9 cellular contexts compared by ENCODE assay signal in the genomic region with DNA sequence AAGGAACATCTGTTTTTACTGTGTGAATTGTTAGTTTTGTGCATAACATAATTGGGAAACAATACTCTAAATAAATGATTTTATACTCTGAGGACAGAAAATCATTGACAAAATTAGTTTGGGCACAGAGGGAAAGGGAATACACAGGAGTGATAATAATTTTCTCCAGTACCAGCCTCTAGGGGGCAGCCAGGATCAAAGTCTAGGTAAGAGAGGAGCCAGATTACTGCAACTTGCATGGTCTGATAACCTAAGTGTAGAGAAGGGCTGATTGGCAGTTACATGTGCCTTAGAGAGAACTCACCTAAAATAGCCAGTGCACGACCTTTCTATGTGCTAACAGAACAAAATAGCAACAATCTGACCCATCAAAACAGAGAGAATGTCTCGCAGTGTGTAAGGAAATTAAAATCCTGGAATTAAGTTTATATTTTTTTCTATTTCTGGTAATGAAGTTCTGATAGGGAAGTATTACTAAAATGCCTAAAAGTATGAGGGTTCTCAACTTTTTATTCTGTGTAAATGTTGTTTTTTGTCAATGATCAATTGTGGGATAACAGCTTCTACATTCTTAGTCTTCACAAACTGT.
DNase-seq lines count a peak whose midpoint lies in the region; ATAC-seq and TF ChIP-seq lines count a peak whose summit lies in the region.
"Had no signal": no experiment of that assay in that cellular context is flagged by ENCODE, and none has a peak within 500 bp of the region (broad histone marks: within the 10 kb centered on the region; RNA-seq: fewer than 3 reads in every experiment).

No MANE protein-coding gene starts in this region.

- H3K36me3 ChIP-seq in breast epithelium, result no peaks in the 10 kb centered on the region

- CTCF ChIA-PET in Calu3 (lab: Charles Lee), result no interaction called here

- H3K4me1 Mint-ChIP-seq in Calu3 (ENCODE audit: low read depth, unreplicated experiment), result no peaks in the 10 kb centered on the region
- H3K4me1 Mint-ChIP-seq: activated naive CD4-positive, alpha-beta T cell treated with anti-CD3 and anti-CD28 coated beads, Interleukin-2, amount 50 U/mL, for 24 hours had no signal

- H3K27ac Mint-ChIP-seq in Calu3 (ENCODE audit: unreplicated experiment), result no peak overlapping the region
- H3K27ac Mint-ChIP-seq: activated naive CD4-positive, alpha-beta T cell treated with anti-CD3 and anti-CD28 coated beads, Interleukin-2, amount 50 U/mL, for 24 hours had no signal

- H3K27ac ChIP-seq in breast epithelium, result no peak overlapping the region

- ATAC-seq in GM19395 (IDR thresholded peaks at IDR 0.05; ENCODE audit: unreplicated experiment), result peak; percentile 78
- peak; percentile 85 for ATAC-seq in left colon
- no peak for ATAC-seq in HG03469 (IDR thresholded peaks at IDR 0.05; ENCODE audit: unreplicated experiment)

- DNase-seq in Calu3, result peak; percentile 63
- DNase-seq in LoVo (ENCODE audit: low spot score), result peak; percentile 47
- peak; percentile 61 for DNase-seq in SW480 (ENCODE audit: low spot score)
- no peak for DNase-seq in breast epithelium (ENCODE audit: low spot score in 2 of 2)
- DNase-seq in left colon, result peak in 1 of 2 donors; percentile 40
- peak; percentile 5 for DNase-seq in stimulated activated CD8-positive, alpha-beta memory T cell treated with anti-CD3 and anti-CD28 coated beads, Interleukin-12 subunit alpha, Interleukin-12 subunit beta, amount 100 ng/mL, for 24 hours (ENCODE audit: extremely low read depth)

- intact Hi-C loops in Calu3 (cut with micrococcal nuclease; ENCODE audit: unreplicated experiment), result no loop called here
- intact Hi-C loops in breast epithelium (cut with DNase I; ENCODE audit: low total_unique reads), result no loop called here
- intact Hi-C loops in left colon (cut with DNase I, micrococcal nuclease), result no loop called here

- H3K27me3 ChIP-seq in breast epithelium, result no peaks in the 10 kb centered on the region

- no peak overlapping the region for H3K4me3 Mint-ChIP-seq in Calu3 (ENCODE audit: low read depth, unreplicated experiment)
- H3K4me3 Mint-ChIP-seq: activated naive CD4-positive, alpha-beta T cell treated with anti-CD3 and anti-CD28 coated beads, Interleukin-2, amount 50 U/mL, for 24 hours had no signal

- TF ChIP-seq POLR2A in breast epithelium (IDR thresholded peaks at IDR 0.05), result no peak

- no TSS peak for BruUV-seq in Calu3 (replicated peaks; lab: Mats Ljungman, UMichigan)

- no peaks in the 10 kb centered on the region for H3K9me3 Mint-ChIP-seq in Calu3 (ENCODE audit: low read depth, unreplicated experiment)
- H3K9me3 Mint-ChIP-seq: activated naive CD4-positive, alpha-beta T cell treated with anti-CD3 and anti-CD28 coated beads, Interleukin-2, amount 50 U/mL, for 24 hours had no signal

- no peaks in the 10 kb centered on the region for H3K27me3 Mint-ChIP-seq in Calu3 (ENCODE audit: unreplicated experiment)
- H3K27me3 Mint-ChIP-seq: activated naive CD4-positive, alpha-beta T cell treated with anti-CD3 and anti-CD28 coated beads, Interleukin-2, amount 50 U/mL, for 24 hours had no signal

- H3K9me3 ChIP-seq in breast epithelium, result no peaks in the 10 kb centered on the region

- TF ChIP-seq CTCF in Calu3 (IDR thresholded peaks at IDR 0.05; ENCODE audit: unreplicated experiment), result peak; percentile 34
- peak in 2 of 3 donors; percentile 23 to 45 for TF ChIP-seq CTCF in breast epithelium (IDR thresholded peaks at IDR 0.05)

- no peaks in the 10 kb centered on the region for H3K4me1 ChIP-seq in breast epithelium

- no peak overlapping the region for H3K4me3 ChIP-seq in breast epithelium

- no peaks in the 10 kb centered on the region for H3K36me3 Mint-ChIP-seq in Calu3 (ENCODE audit: insufficient read depth, unreplicated experiment)

Comparison
In these comparisons a context has a peak if more than half of its experiments do, and no peak if none do; other contexts are left out.
1. DNase-seq: peak in Calu3 (single experiment), LoVo (single experiment), SW480 (single experiment) and stimulated activated CD8-positive, alpha-beta memory T cell treated with anti-CD3 and anti-CD28 coated beads, Interleukin-12 subunit alpha, Interleukin-12 subunit beta, amount 100 ng/mL, for 24 hours (single experiment); none in breast epithelium (0 of 2).